In genomic region chr10:111234234-111234633, GRCh38 we compare ENCODE assay signal across 11 cellular contexts.
"Had no signal": no experiment of that assay in that cellular context is flagged by ENCODE, and none has a peak within 500 bp of the region (broad histone marks: within the 10 kb centered on the region; RNA-seq: fewer than 3 reads in every experiment).

No MANE protein-coding gene starts in this region.

- FAIRE-seq: H1, H54 had no signal

- H3K36me3 ChIP-seq: HAP-1 had no signal

- H3K4me1 ChIP-seq: HAP-1 had no signal

- H3K4me2 ChIP-seq: GM23338 had no signal

- ATAC-seq: GM23338, HCT116 had no signal

- H3K9me3 ChIP-seq: HAP-1 had no signal

- DNase-seq: GM23248, GOT3, H7, H9, HCEC 1CT, HFFc6 had no signal

- H3K27ac ChIP-seq: GM23248 had no signal

- H3K4me3 ChIP-seq: GM23248, GM23338, HAP-1 had no signal

- H3K9ac ChIP-seq: GM23248 had no signal

- H2AFZ ChIP-seq: GM23248, GM23338 had no signal
